In the genomic region with DNA sequence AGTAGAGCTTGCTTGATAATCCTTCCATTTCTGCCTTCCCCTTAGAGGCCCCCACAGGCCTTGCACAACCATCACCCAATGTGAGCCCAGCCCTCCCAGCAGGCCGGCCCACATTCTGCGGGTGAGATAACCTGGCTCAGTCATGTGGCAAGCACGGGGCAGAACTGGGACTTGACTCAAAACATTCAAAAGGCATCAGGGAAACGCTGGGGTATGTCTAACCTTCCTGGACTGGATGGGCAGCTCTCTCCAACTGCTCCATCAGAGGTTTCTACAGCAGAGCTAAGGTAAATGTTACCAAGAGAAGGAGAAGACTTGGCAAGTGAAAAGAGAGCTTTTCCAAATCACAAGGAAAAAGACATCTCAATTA, we compare ENCODE assay signal across 8 cellular contexts.
DNase-seq lines count a peak whose midpoint lies in the region; ATAC-seq lines count a peak whose summit lies in the region.

No MANE protein-coding gene starts in this region.

- no peak overlapping the region for H3K4me3 Mint-ChIP-seq in activated T-cell treated with anti-CD3 and anti-CD28 coated beads, Interleukin-2, amount 50 U/mL, for 24 hours

- H3K36me3 Mint-ChIP-seq in activated T-cell treated with anti-CD3 and anti-CD28 coated beads, Interleukin-2, amount 50 U/mL, for 24 hours (ENCODE audit: low read depth) = peaks cover 23% of the 10 kb centered on the region

- ATAC-seq in GM18868 (IDR thresholded peaks at IDR 0.05; ENCODE audit: unreplicated experiment) = no peak
- ATAC-seq in GM19035 (IDR thresholded peaks at IDR 0.05; ENCODE audit: unreplicated experiment) = no peak
- ATAC-seq in HG03520 (IDR thresholded peaks at IDR 0.05; ENCODE audit: unreplicated experiment) = no peak

- DNase-seq in GM04504 (ENCODE audit: low read depth) = peak; percentile 58
- peak; percentile 74 for DNase-seq in HuH-7 (ENCODE audit: low spot score)
- peak; percentile 49 for DNase-seq in activated T-cell treated with anti-CD3 and anti-CD28 coated beads, Interleukin-2, amount 50 U/mL, for 24 hours
- peak; percentile 51 for DNase-seq in globus pallidus (ENCODE audit: low spot score)
- peak; percentile 77 for DNase-seq in skeletal muscle cell (ENCODE audit: low read depth)

- peaks cover 5% of the 10 kb centered on the region for H3K9me3 Mint-ChIP-seq in activated T-cell treated with anti-CD3 and anti-CD28 coated beads, Interleukin-2, amount 50 U/mL, for 24 hours

- H3K27ac Mint-ChIP-seq in activated T-cell treated with anti-CD3 and anti-CD28 coated beads, Interleukin-2, amount 50 U/mL, for 24 hours = peak overlapping the region; percentile 80

- H3K4me3 ChIP-seq in skeletal muscle cell (ENCODE audit: low read depth, low read length) = no peak overlapping the region

- peaks cover 62% of the 10 kb centered on the region for H3K4me1 Mint-ChIP-seq in activated T-cell treated with anti-CD3 and anti-CD28 coated beads, Interleukin-2, amount 50 U/mL, for 24 hours (ENCODE audit: low read depth)

- H3K27me3 Mint-ChIP-seq in activated T-cell treated with anti-CD3 and anti-CD28 coated beads, Interleukin-2, amount 50 U/mL, for 24 hours = no peaks in the 10 kb centered on the region
